10 cellular contexts compared by ENCODE assay signal in the genomic region with DNA sequence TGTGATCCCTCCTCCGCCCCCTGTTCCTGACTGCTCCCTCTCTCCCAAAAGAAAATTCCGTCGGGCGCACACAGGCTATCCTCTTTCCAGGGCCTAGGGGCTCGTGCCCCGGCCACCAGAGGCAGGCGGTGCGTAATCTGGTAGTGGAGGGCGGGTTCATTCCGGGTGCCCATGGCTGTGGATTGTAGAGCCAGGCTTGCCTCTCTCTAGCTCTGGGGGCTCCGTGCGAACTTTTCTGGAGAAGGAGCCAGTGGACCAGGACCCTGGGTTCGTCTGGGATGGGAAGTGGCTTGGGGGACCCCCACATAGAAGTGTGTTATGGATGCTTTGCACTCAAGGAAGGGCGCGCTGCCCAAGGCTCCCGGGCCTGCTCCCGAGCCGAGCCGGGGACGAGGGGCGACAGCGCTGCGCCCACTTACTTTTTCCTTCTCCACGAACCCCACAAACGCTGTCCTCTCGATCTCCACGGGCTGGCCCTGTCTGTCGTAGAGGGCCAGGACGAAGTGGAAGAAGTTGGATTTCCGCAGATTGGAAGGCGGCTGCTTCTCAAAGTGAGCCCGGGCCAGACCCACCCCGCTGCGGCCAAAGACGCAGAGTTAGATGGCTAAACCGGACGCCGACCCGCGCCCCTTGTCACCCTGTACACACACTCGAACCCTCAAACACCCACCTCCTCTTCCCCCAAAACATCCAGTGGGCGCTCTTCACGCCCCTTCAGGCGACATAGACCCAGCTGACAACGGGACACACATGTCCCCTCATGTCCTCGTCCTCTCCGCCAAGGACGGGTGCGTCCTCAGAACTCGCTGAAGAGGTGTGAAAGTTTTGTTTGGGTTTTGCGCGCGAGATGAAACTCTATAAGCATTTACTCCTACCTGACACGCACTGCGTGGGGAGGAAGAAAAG. TPM values are rescaled to one million over a fixed set of nuclear protein-coding genes. Genes with fewer than 3 reads are reported as not detected.
DNase-seq lines count a peak whose midpoint lies in the region; ATAC-seq and TF ChIP-seq lines count a peak whose summit lies in the region.
"Had no signal": no experiment of that assay in that cellular context is flagged by ENCODE, and none has a peak within 500 bp of the region (broad histone marks: within the 10 kb centered on the region; RNA-seq: fewer than 3 reads in every experiment).

No MANE protein-coding gene starts in this region.

- H3K27me3 Mint-ChIP-seq in activated CD8-positive, alpha-beta T cell treated with anti-CD3 and anti-CD28 coated beads, Interleukin-2, amount 10 ng/mL, durations not matched to agents 7 days and 5 days (ENCODE audit: low read depth), result peaks cover 48% of the 10 kb centered on the region
- H3K27me3 Mint-ChIP-seq in stimulated activated naive B cell treated with anti-CD40 and anti-IgM and Interleukin-4, amounts not matched to agents 10 μg/mL and 1 μg/mL and 100 μg/mL, for 72 hours, result no peaks in the 10 kb centered on the region

- no peak for TF ChIP-seq CTCF in GM12875 (IDR thresholded peaks at IDR 0.05; ENCODE audit: borderline replicate concordance, insufficient read depth, low read depth, low read length)

- ATAC-seq in activated CD8-positive, alpha-beta T cell treated with anti-CD3 and anti-CD28 coated beads, Interleukin-2, amount 10 ng/mL, durations not matched to agents 7 days and 5 days, result no peak
- no peak for ATAC-seq in stimulated activated naive B cell treated with anti-CD40 and anti-IgM and Interleukin-4, amounts not matched to agents 10 μg/mL and 1 μg/mL and 100 μg/mL, for 72 hours (replicated peaks)
- ATAC-seq in GM18861 (IDR thresholded peaks at IDR 0.05; ENCODE audit: unreplicated experiment), result no peak

- H3K9me3 ChIP-seq in iPS-18c (ENCODE audit: control insufficient read depth, insufficient read depth, low read length), result no peaks in the 10 kb centered on the region
- H3K9me3 ChIP-seq: mucosa of descending colon had no signal

- POLR2A ChIA-PET in activated CD8-positive, alpha-beta T cell treated with anti-CD3 and anti-CD28 coated beads, Interleukin-2, amount 10 ng/mL, durations not matched to agents 7 days and 5 days (lab: Charles Lee), result no interaction called here

- H3K9me3 Mint-ChIP-seq in activated CD8-positive, alpha-beta T cell treated with anti-CD3 and anti-CD28 coated beads, Interleukin-2, amount 10 ng/mL, durations not matched to agents 7 days and 5 days (ENCODE audit: insufficient read depth), result no peaks in the 10 kb centered on the region
- H3K9me3 Mint-ChIP-seq in stimulated activated naive B cell treated with anti-CD40 and anti-IgM and Interleukin-4, amounts not matched to agents 10 μg/mL and 1 μg/mL and 100 μg/mL, for 72 hours, result no peaks in the 10 kb centered on the region

- no peak overlapping the region for H3K27ac Mint-ChIP-seq in activated CD8-positive, alpha-beta T cell treated with anti-CD3 and anti-CD28 coated beads, Interleukin-2, amount 10 ng/mL, durations not matched to agents 7 days and 5 days
- peak overlapping the region; percentile 95 for H3K27ac Mint-ChIP-seq in stimulated activated naive B cell treated with anti-CD40 and anti-IgM and Interleukin-4, amounts not matched to agents 10 μg/mL and 1 μg/mL and 100 μg/mL, for 72 hours

- CTCF ChIA-PET in activated CD8-positive, alpha-beta T cell treated with anti-CD3 and anti-CD28 coated beads, Interleukin-2, amount 10 ng/mL, durations not matched to agents 7 days and 5 days (lab: Charles Lee), result interaction anchor here (0.6 to 5.3 kb wide), 2 partner anchors 10 to 111 kb away, joined by 3 to 20 read pairs; no protein-coding TSS in a partner anchor

- DNase-seq in activated CD8-positive, alpha-beta T cell treated with anti-CD3 and anti-CD28 coated beads, Interleukin-2, amount 10 ng/mL, durations not matched to agents 7 days and 5 days, result no peak
- no peak for DNase-seq in stimulated activated naive B cell treated with anti-CD40 and anti-IgM and Interleukin-4, amounts not matched to agents 10 μg/mL and 1 μg/mL and 100 μg/mL, for 72 hours
- no peak for DNase-seq in GF-D8 (lab: John Stamatoyannopoulos, UW)
- DNase-seq in stimulated activated naive CD4-positive, alpha-beta T cell treated with Interleukin-2 at 50 U/mL for 16 hours (lab: John Stamatoyannopoulos, UW), result no peak
- no peak for DNase-seq in activated CD8-positive, alpha-beta memory T cell treated with anti-CD3 and anti-CD28 coated beads, Interleukin-2, amount 50 U/mL, for 4 hours

- H3K4me3 Mint-ChIP-seq in activated CD8-positive, alpha-beta T cell treated with anti-CD3 and anti-CD28 coated beads, Interleukin-2, amount 10 ng/mL, durations not matched to agents 7 days and 5 days, result peak overlapping the region; percentile 83
- H3K4me3 Mint-ChIP-seq in stimulated activated naive B cell treated with anti-CD40 and anti-IgM and Interleukin-4, amounts not matched to agents 10 μg/mL and 1 μg/mL and 100 μg/mL, for 72 hours, result peak overlapping the region; percentile 86 to 90

- peak overlapping the region; percentile 65 for H3K4me3 ChIP-seq in GM12875 (ENCODE audit: low read depth, low read length)
- peak overlapping the region; percentile 16; the same call in 1 of the 2 replicates for H3K4me3 ChIP-seq in iPS-18c (ENCODE audit: insufficient read depth, low read depth, low read length)
- H3K4me3 ChIP-seq: mucosa of descending colon had no signal

- H3K36me3 Mint-ChIP-seq in activated CD8-positive, alpha-beta T cell treated with anti-CD3 and anti-CD28 coated beads, Interleukin-2, amount 10 ng/mL, durations not matched to agents 7 days and 5 days (ENCODE audit: low read depth), result peaks cover 2% of the 10 kb centered on the region
- peaks cover 58 to 72% of the 10 kb centered on the region in 2 donors for H3K36me3 Mint-ChIP-seq in stimulated activated naive B cell treated with anti-CD40 and anti-IgM and Interleukin-4, amounts not matched to agents 10 μg/mL and 1 μg/mL and 100 μg/mL, for 72 hours

- H3K4me1 Mint-ChIP-seq in activated CD8-positive, alpha-beta T cell treated with anti-CD3 and anti-CD28 coated beads, Interleukin-2, amount 10 ng/mL, durations not matched to agents 7 days and 5 days (ENCODE audit: low read depth), result peaks cover 46% of the 10 kb centered on the region
- H3K4me1 Mint-ChIP-seq in stimulated activated naive B cell treated with anti-CD40 and anti-IgM and Interleukin-4, amounts not matched to agents 10 μg/mL and 1 μg/mL and 100 μg/mL, for 72 hours, result peaks cover 39 to 62% of the 10 kb centered on the region in 2 donors

RNA-seq across cellular contexts. Expression of a gene that starts 2.9 kb away (rescaled TPM):
- under 1 TPM; 0.08 to 0.52 TPM for total RNA-seq in activated CD8-positive, alpha-beta T cell treated with anti-CD3 and anti-CD28 coated beads, Interleukin-2, amount 10 ng/mL, durations not matched to agents 7 days and 5 days
- total RNA-seq: HT-29 had no signal
